1 cellular context compared by ENCODE assay signal in the genomic region with DNA sequence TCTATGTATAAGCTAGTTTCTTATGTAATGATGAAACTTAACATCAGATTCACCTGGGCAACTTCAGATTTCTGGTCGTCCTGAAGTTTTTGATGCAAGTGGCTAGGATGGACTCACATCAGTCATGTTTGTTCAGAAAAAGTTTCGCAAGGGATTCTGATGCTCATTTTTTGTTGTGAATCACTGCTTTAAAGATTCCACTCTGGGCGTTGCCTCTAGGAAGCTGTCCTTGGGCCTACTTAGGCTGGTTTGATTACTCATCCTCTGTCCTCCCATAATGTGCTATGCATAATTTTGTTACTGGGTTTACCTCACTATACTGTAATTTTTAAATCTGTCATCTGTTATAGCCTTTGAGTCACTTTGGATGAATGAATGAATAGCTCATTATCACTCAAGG.
A peak's percentile ranks its signal among the peaks of the same experiment; 100 is the strongest.
TF ChIP-seq lines count a peak whose summit lies in the region.

No MANE protein-coding gene starts in this region.

TF ChIP-seq in IMR-90, 13 proteins besides CTCF, POLR2A, EP300 and RAD21:
- TF ChIP-seq RCOR1 (IDR thresholded peaks at IDR 0.05; ENCODE audit: insufficient replicate concordance, low read length) (peak; percentile 36), FOS (IDR thresholded peaks at IDR 0.05; ENCODE audit: low read depth, low read length) (no peak), CEBPB (IDR thresholded peaks at IDR 0.05; ENCODE audit: low read depth, low read length) (peak; percentile 93)
